Comparison of ENCODE assay signal across 23 cellular contexts in the genomic region with DNA sequence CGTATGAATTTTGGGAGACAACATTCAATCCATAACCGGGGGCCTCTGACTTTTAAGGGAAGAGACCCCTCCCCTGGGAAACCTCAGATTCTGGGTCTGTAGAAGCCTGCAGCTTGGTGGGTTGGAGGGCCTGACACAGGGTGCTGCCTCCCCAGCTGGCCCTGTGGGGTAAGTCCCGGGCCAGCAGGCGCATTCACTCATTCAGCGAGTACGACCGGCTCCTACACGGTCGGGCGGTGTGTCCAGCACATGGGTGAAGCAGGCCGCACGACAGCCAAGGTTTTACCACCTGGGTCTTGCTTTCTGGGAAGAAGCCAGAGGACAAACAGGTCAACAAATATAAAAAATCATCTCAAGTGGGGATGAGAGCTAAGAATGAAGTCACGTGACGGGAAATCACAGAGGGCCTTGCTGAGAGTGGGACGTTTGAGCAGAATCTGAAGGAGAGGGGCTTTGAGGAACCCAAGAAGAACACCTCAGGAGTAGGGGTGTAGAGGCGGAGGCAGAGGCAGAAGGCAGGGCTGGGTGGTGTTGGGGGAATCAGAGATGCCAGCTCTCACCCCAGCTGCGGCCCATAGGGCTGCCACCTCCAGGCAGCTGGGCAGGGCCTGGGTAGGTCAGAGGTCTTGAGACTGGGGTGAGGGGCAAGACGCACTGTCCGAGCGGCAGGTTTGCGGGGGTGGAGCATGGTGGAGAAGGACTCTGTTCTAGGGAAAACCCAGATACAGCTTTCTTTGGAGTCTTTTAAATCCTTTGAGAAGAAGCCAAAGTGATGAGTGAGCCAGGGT.
"Had no signal": no experiment of that assay in that cellular context is flagged by ENCODE, and none has a peak within 500 bp of the region (broad histone marks: within the 10 kb centered on the region; RNA-seq: fewer than 3 reads in every experiment).

No MANE protein-coding gene starts in this region.

- H3K4me1 Mint-ChIP-seq: activated CD4-positive, alpha-beta T cell treated with anti-CD3 and anti-CD28 coated beads, Interleukin-2, amount 10 ng/mL, durations not matched to agents 24 days and 14 days; activated CD8-positive, alpha-beta memory T cell treated with anti-CD3 and anti-CD28 coated beads, Interleukin-2, amount 10 ng/mL, durations not matched to agents 7 days and 5 days; central memory CD8-positive, alpha-beta T cell had no signal

- H3K27me3 Mint-ChIP-seq: activated CD4-positive, alpha-beta T cell treated with anti-CD3 and anti-CD28 coated beads, Interleukin-2, amount 10 ng/mL, durations not matched to agents 24 days and 14 days; activated CD8-positive, alpha-beta memory T cell treated with anti-CD3 and anti-CD28 coated beads, Interleukin-2, amount 10 ng/mL, durations not matched to agents 7 days and 5 days; activated naive CD8-positive, alpha-beta T cell; activated T-cell treated with anti-CD3 and anti-CD28 coated beads, Interleukin-2, amount 50 U/mL, for 24 hours; brain had no signal

- H3K9me3 Mint-ChIP-seq: activated CD4-positive, alpha-beta T cell treated with anti-CD3 and anti-CD28 coated beads, Interleukin-2, amount 10 ng/mL, durations not matched to agents 24 days and 14 days; activated T-cell treated with anti-CD3 and anti-CD28 coated beads, Interleukin-2, amount 50 U/mL, for 24 hours; activated T-helper 1 cell treated with anti-CD3 and anti-CD28 coated beads, Interleukin-12 subunit alpha, Interleukin-12 subunit beta, Interleukin-2, Interleukin-4 antibody, amounts not matched to agents 30 ng/mL and 10 ng/mL and 1 ng/mL, durations not matched to agents 14 hours and 24 hours and 36 hours; central memory CD8-positive, alpha-beta T cell; T-helper 1 cell treated with Interleukin-12 subunit alpha and Interleukin-12 subunit beta and Interleukin-4 antibody, amounts not matched to agents 30 μg/mL and 1 μg/mL, for 36 hours had no signal

- H3K4me3 ChIP-seq: MG63 had no signal

- ATAC-seq: activated CD8-positive, alpha-beta memory T cell treated with anti-CD3 and anti-CD28 coated beads, Interleukin-2, amount 10 ng/mL, durations not matched to agents 7 days and 5 days; WTC11 had no signal

- H3K36me3 ChIP-seq: MG63 had no signal

- H3K36me3 Mint-ChIP-seq: activated CD8-positive, alpha-beta memory T cell treated with anti-CD3 and anti-CD28 coated beads, Interleukin-2, amount 10 ng/mL, durations not matched to agents 7 days and 5 days; activated naive CD8-positive, alpha-beta T cell; brain had no signal

- H3K9me3 ChIP-seq: MG63 had no signal

- H3K4me3 Mint-ChIP-seq: activated CD4-positive, alpha-beta T cell treated with anti-CD3 and anti-CD28 coated beads, Interleukin-2, amount 10 ng/mL, durations not matched to agents 24 days and 14 days; activated CD8-positive, alpha-beta memory T cell treated with anti-CD3 and anti-CD28 coated beads, Interleukin-2, amount 10 ng/mL, durations not matched to agents 7 days and 5 days; activated naive CD8-positive, alpha-beta T cell; activated T-cell treated with anti-CD3 and anti-CD28 coated beads, Interleukin-2, amount 50 U/mL, for 24 hours; activated T-helper 1 cell treated with anti-CD3 and anti-CD28 coated beads, Interleukin-12 subunit alpha, Interleukin-12 subunit beta, Interleukin-2, Interleukin-4 antibody, amounts not matched to agents 30 ng/mL and 10 ng/mL and 1 ng/mL, durations not matched to agents 14 hours and 24 hours and 36 hours; brain; central memory CD8-positive, alpha-beta T cell; T-helper 1 cell treated with Interleukin-12 subunit alpha and Interleukin-12 subunit beta and Interleukin-4 antibody, amounts not matched to agents 30 μg/mL and 1 μg/mL, for 36 hours; WTC11 had no signal

- H3K27me3 ChIP-seq: MG63 had no signal

- H3K27ac Mint-ChIP-seq: activated CD4-positive, alpha-beta T cell treated with anti-CD3 and anti-CD28 coated beads, Interleukin-2, amount 10 ng/mL, durations not matched to agents 24 days and 14 days; activated CD8-positive, alpha-beta memory T cell treated with anti-CD3 and anti-CD28 coated beads, Interleukin-2, amount 10 ng/mL, durations not matched to agents 7 days and 5 days; activated naive CD8-positive, alpha-beta T cell; activated T-cell treated with anti-CD3 and anti-CD28 coated beads, Interleukin-2, amount 50 U/mL, for 24 hours; activated T-helper 1 cell treated with anti-CD3 and anti-CD28 coated beads, Interleukin-12 subunit alpha, Interleukin-12 subunit beta, Interleukin-2, Interleukin-4 antibody, amounts not matched to agents 30 ng/mL and 10 ng/mL and 1 ng/mL, durations not matched to agents 14 hours and 24 hours and 36 hours; T-helper 1 cell treated with Interleukin-12 subunit alpha and Interleukin-12 subunit beta and Interleukin-4 antibody, amounts not matched to agents 30 μg/mL and 1 μg/mL, for 36 hours; WTC11 had no signal

- DNase-seq: activated CD4-positive, alpha-beta T cell treated with anti-CD3 and anti-CD28 coated beads, Interleukin-2, amount 10 ng/mL, durations not matched to agents 24 days and 14 days; activated CD4-positive, alpha-beta T cell treated with anti-CD3 and anti-CD28 coated beads, Interleukin-2, amount 50 U/mL, for 48 hours; activated CD4-positive, CD25-positive, alpha-beta regulatory T cell treated with anti-CD3 and anti-CD28 coated beads, Interleukin-2, amount 50 U/mL, for 72 hours; activated CD8-positive, alpha-beta memory T cell treated with anti-CD3 and anti-CD28 coated beads, Interleukin-2, amount 10 ng/mL, durations not matched to agents 7 days and 5 days; activated effector memory CD4-positive, alpha-beta T cell treated with Interleukin-2 at 50 U/mL for 16 hours; activated naive CD4-positive, alpha-beta T cell; activated T-cell treated with anti-CD3 and anti-CD28 coated beads, Interleukin-2, amount 50 U/mL, for 24 hours; amygdala; MV-4-11; NCI-H1092 treated with DMSO at 0.1 percent for 48 hours; NCI-H1436; NCI-H1694 treated with DMSO at 0.1 percent for 48 hours; NCI-H2081; NCI-H510A treated with DMSO at 0.1 percent for 48 hours; NCI-H69; SHP77 treated with DMSO at 0.1 percent for 48 hours had no signal
